In the genomic region with DNA sequence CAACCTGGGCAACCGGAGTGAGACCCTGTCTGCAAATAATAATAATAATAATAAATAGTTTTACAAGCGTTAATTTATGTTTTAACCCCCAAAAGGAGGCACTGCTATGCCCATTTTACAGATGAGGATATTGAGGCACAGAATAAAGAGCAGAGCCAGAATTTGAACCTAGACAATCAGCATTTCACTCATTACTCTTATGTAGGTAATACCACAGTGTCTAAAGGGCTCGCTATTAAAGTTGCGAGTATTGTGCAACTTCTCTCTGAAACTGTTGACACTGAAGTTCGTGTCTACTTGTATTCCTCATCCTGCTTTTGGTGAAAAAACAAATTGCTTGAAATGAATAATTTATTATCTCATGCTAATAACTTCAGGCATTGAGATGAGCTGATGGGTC, we compare ENCODE assay signal across 19 cellular contexts. TPM values are rescaled to one million over a fixed set of nuclear protein-coding genes. Genes with fewer than 3 reads are reported as not detected.
A peak's percentile ranks its signal among the peaks of the same experiment; 100 is the strongest.
DNase-seq lines count a peak whose midpoint lies in the region; ATAC-seq, FAIRE-seq and TF ChIP-seq lines count a peak whose summit lies in the region.
"Had no signal": no experiment of that assay in that cellular context is flagged by ENCODE, and none has a peak within 500 bp of the region (broad histone marks: within the 10 kb centered on the region; RNA-seq: fewer than 3 reads in every experiment).

No MANE protein-coding gene starts in this region.

- peak overlapping the region; percentile 89 for H3K4me3 Mint-ChIP-seq in Calu3 (ENCODE audit: low read depth, unreplicated experiment)

- H3K14ac ChIP-seq in H1 (ENCODE audit: insufficient read length) = no peak overlapping the region

- DNase-seq in Calu3 (no peak), MV-4-11 (lab: John Stamatoyannopoulos, UW) (peak; percentile 27), H1 (ENCODE audit: low read depth in 1 of 2, low spot score in 2 of 2) (no peak), cerebellum (ENCODE audit: low spot score) (no peak)
- DNase-seq: ACHN; BE2C; C1 segment of cervical spinal cord; CD4-positive, alpha-beta memory T cell; DMS79 treated with DMSO at 0.1 percent for 48 hours; GF-D8; H7; HFFc6; Karpas-422; KBM-7 had no signal

- no TSS peak for BruUV-seq in Calu3 (replicated peaks; lab: Mats Ljungman, UMichigan)

- H2BK120ac ChIP-seq in H1 (replicated peaks; ENCODE audit: low read depth, low read length) = no peak overlapping the region

- H3K4ac ChIP-seq in H1 (replicated peaks; ENCODE audit: insufficient read length, low read depth, low read length) = no peak overlapping the region

- no peak overlapping the region for H2BK5ac ChIP-seq in H1 (ENCODE audit: low read depth, low read length)

- no peak overlapping the region for H2AFZ ChIP-seq in H1 (ENCODE audit: low read length)

- peaks cover 9% of the 10 kb centered on the region; the same call in 1 of the 2 replicates for H3K23me2 ChIP-seq in H1 (ENCODE audit: low read depth, low read length)

- no peaks in the 10 kb centered on the region for H3K79me2 ChIP-seq in H1 (ENCODE audit: control insufficient read depth in 1 of 2, insufficient read depth in 2 of 2, low read length in 2 of 2)

- H2AK5ac ChIP-seq in H1 (ENCODE audit: low read depth, low read length) = no peak overlapping the region

- H4K91ac ChIP-seq in H1 (replicated peaks; ENCODE audit: insufficient read length, low read length) = no peak overlapping the region

- peaks cover 3 to 7% (median 6%) of the 10 kb centered on the region in 4 experiments; a peak in 4 of 7 replicates for H3K4me1 ChIP-seq in H1 (replicated peaks in 1 of 4; ENCODE audit: control insufficient read depth in 3 of 4, insufficient read depth in 4 of 4, low read length in 3 of 4)
- H3K4me1 ChIP-seq: BE2C had no signal

- no peak overlapping the region for H2BK15ac ChIP-seq in H1 (ENCODE audit: low read length)

- H3K9me3 Mint-ChIP-seq in Calu3 (ENCODE audit: low read depth, unreplicated experiment) = no peaks in the 10 kb centered on the region
- H3K9me3 Mint-ChIP-seq: CD4-positive, alpha-beta memory T cell had no signal

- no peak for TF ChIP-seq POLR2A in H1 (IDR thresholded peaks at IDR 0.05; ENCODE audit: control extremely low read depth in 1 of 2, low read depth in 2 of 2, low read length in 2 of 2)

- FAIRE-seq in H1 (lab: Jason Lieb, UNC) = no peak
- FAIRE-seq: A204.1 had no signal

- H3K9ac ChIP-seq in H1 (replicated peaks in 1 of 4; ENCODE audit: extremely low read depth in 1 of 4, low read depth in 3 of 4, low read length in 3 of 4) = no peak overlapping the region
- H3K9ac ChIP-seq: GM23248 had no signal

- 88% methylated on average over 5 of the region's 5 CpGs; no CpG with 5 or more reads in 1 of the 2 experiments for WGBS in H1 (ENCODE audit: extremely low coverage in 1 of 2, insufficient coverage in 1 of 2, insufficient read length in 1 of 2, insufficient replicate concordance in 2 of 2, low coverage in 1 of 2, low lambda C conversion rate in 2 of 2, missing lambda C conversion rate in 1 of 2), 2 experiments

- peaks cover 0 to 5% of the 10 kb centered on the region in 2 experiments for H4K20me1 ChIP-seq in H1 (replicated peaks in 1 of 2; ENCODE audit: control insufficient read depth in 1 of 2, insufficient read depth in 2 of 2, low read length in 2 of 2)

- peaks cover 15 to 42% (median 34%) of the 10 kb centered on the region in 4 experiments for H3K27me3 ChIP-seq in H1 (replicated peaks in 1 of 4; ENCODE audit: control insufficient read depth in 3 of 4, extremely low read depth in 1 of 4, insufficient read depth in 3 of 4, low read length in 3 of 4)

- no peaks in the 10 kb centered on the region for H3K27me3 Mint-ChIP-seq in Calu3 (ENCODE audit: unreplicated experiment)

- no peak overlapping the region for H3K56ac ChIP-seq in H1 (replicated peaks; ENCODE audit: insufficient read length, low read depth, low read length)

- no peak overlapping the region for H3K23ac ChIP-seq in H1 (ENCODE audit: insufficient read length)

- H3K27ac Mint-ChIP-seq in Calu3 (ENCODE audit: unreplicated experiment) = peak overlapping the region; percentile 91
- H3K27ac Mint-ChIP-seq: HFFc6 had no signal

- H3K4me1 Mint-ChIP-seq in Calu3 (ENCODE audit: low read depth, unreplicated experiment) = peaks cover 24% of the 10 kb centered on the region

- ATAC-seq in GM21619 (IDR thresholded peaks at IDR 0.05; ENCODE audit: unreplicated experiment) (no peak), HG03469 (IDR thresholded peaks at IDR 0.05; ENCODE audit: unreplicated experiment) (no peak)
- ATAC-seq: HCT116 had no signal

- no peak overlapping the region for H4K5ac ChIP-seq in H1 (ENCODE audit: insufficient read length, low read depth, low read length)

- no peak overlapping the region for H3K4me3 ChIP-seq in H1 (ENCODE audit: extremely low read depth in 1 of 4, insufficient read depth in 2 of 4, low read depth in 3 of 4, low read length in 4 of 4)

- TF ChIP-seq RAD21 in H1 (IDR thresholded peaks at IDR 0.05 in 1 of 2, conservative IDR thresholded peaks at IDR 0.05 in 1 of 2; ENCODE audit: low read depth in 2 of 2, low read length in 2 of 2) = no peak

- H4K8ac ChIP-seq in H1 (ENCODE audit: extremely low read depth, insufficient read depth, low read length) = no peak overlapping the region

- TF ChIP-seq EP300 in H1 (IDR thresholded peaks at IDR 0.05; ENCODE audit: borderline replicate concordance in 1 of 2, low read depth in 2 of 2, low read length in 2 of 2) = no peak

- CTCF ChIA-PET in Calu3 (lab: Charles Lee) (interaction anchor here (0.8 to 2.9 kb wide), 6 partner anchors 9 to 184 kb away, joined by 3 to 12 read pairs (median 3); a partner anchor contains a TSS), H1 (lab: Charles Lee; ENCODE audit: partially characterized antibody) (interaction anchor here (1.2 to 2.3 kb wide), 3 partner anchors 13 to 237 kb away, joined by 3 to 7 read pairs (median 4); no protein-coding TSS in a partner anchor)

- POLR2A ChIA-PET in H1 (lab: Charles Lee; ENCODE audit: partially characterized antibody) = no interaction called here

- H3K18ac ChIP-seq in H1 (ENCODE audit: extremely low read depth, low read length) = no peak overlapping the region

- intact Hi-C loops in Calu3 (cut with micrococcal nuclease; ENCODE audit: unreplicated experiment) = no loop called here

- H2BK12ac ChIP-seq in H1 (ENCODE audit: low read depth, low read length) = no peak overlapping the region

- no peak overlapping the region for H3K27ac ChIP-seq in H1 (ENCODE audit: low read depth, low read length)
- H3K27ac ChIP-seq: GM23248 had no signal

- H3K36me3 Mint-ChIP-seq in Calu3 (ENCODE audit: insufficient read depth, unreplicated experiment) = peaks cover 28% of the 10 kb centered on the region

- no peak overlapping the region for H3K4me2 ChIP-seq in H1 (ENCODE audit: insufficient read depth in 1 of 2, low read depth in 2 of 2, low read length in 2 of 2)

- H2BK20ac ChIP-seq in H1 (ENCODE audit: low read length) = no peak overlapping the region

- H3K36me3 ChIP-seq in H1 (ENCODE audit: control insufficient read depth in 2 of 4, insufficient read depth in 4 of 4, low read length in 3 of 4) = no peaks in the 10 kb centered on the region
- H3K36me3 ChIP-seq: BE2C had no signal

- no peaks in the 10 kb centered on the region for H3K79me1 ChIP-seq in H1 (ENCODE audit: low read depth, low read length)

- no peaks in the 10 kb centered on the region for H3K9me3 ChIP-seq in H1 (ENCODE audit: insufficient read depth in 2 of 2, low read depth in 1 of 2, low read length in 1 of 2)
- H3K9me3 ChIP-seq: BE2C had no signal

- no peak for TF ChIP-seq CTCF in Calu3 (IDR thresholded peaks at IDR 0.05; ENCODE audit: unreplicated experiment)
- no peak for TF ChIP-seq CTCF in H1 (IDR thresholded peaks at IDR 0.05; ENCODE audit: control extremely low read depth in 1 of 3, insufficient read depth in 1 of 3, low read depth in 1 of 3, low read length in 3 of 3)

TF ChIP-seq in H1, 55 proteins besides CTCF, POLR2A, EP300 and RAD21:
- TF ChIP-seq CHD2 (IDR thresholded peaks at IDR 0.05; ENCODE audit: low read length) = no peak
- peak; percentile 13; the same call in 1 of the 2 replicates for TF ChIP-seq CEBPB (IDR thresholded peaks at IDR 0.05; ENCODE audit: low read depth, low read length)
- no peak for TF ChIP-seq CTBP2 (IDR thresholded peaks at IDR 0.05; ENCODE audit: borderline replicate concordance, insufficient read depth, insufficient read length, low read length)
- TF ChIP-seq TAF1 (IDR thresholded peaks at IDR 0.05; ENCODE audit: low read depth, low read length) = no peak
- TF ChIP-seq ZNF274 (IDR thresholded peaks at IDR 0.05; ENCODE audit: borderline replicate concordance, extremely low read depth, low read length) = no peak
- no peak for TF ChIP-seq EZH2 (IDR thresholded peaks at IDR 0.05; ENCODE audit: low read depth, low read length, severe bottlenecking)
- no peak for TF ChIP-seq SIX5 (IDR thresholded peaks at IDR 0.05; ENCODE audit: low read depth, low read length)
- TF ChIP-seq KDM4A (IDR thresholded peaks at IDR 0.05; ENCODE audit: low read depth, low read length, severe bottlenecking) = no peak
TF ChIP-seq in H1: peak in this region for 1.

RNA-seq across cellular contexts. Expression of a gene that starts 2.8 kb away (rescaled TPM):
- total RNA-seq in Calu3 (2022) (17.1 and 17.6 TPM in 2 replicates), cerebellum (0.73 TPM)
- not detected in 2 replicates for total RNA-seq in H1 (2021; fragmentation: NEBNext Ultra II Directional; extraction: Animal tissue kit (Norgen Biotek cat#: 25700))
- not detected in 2 replicates for polyA plus RNA-seq in H1 (2011; rRNA removed)
- not detected for polyA plus RNA-seq in H1 (2011; cell fraction: cytosol; rRNA removed)
- not detected for polyA plus RNA-seq in H1 (2011; cell fraction: nucleus; rRNA removed)
- 0.10 TPM in 1 of 4 replicates, not detected in the others for polyA plus RNA-seq in H1 (2012, experiment 1 of 2)
- polyA plus RNA-seq in H1 (2012, experiment 2 of 2) = 0.04 TPM
- polyA plus RNA-seq in H1 (2013, experiment 1 of 2) = 0.04 TPM
- 0.04 TPM for polyA plus RNA-seq in H1 (2013, experiment 2 of 2)
- not detected in 2 replicates for polyA minus RNA-seq in H1 (2011; rRNA and poly(A)+ RNA removed)
- not detected for polyA minus RNA-seq in H1 (2011; cell fraction: cytosol; rRNA and poly(A)+ RNA removed)
- 0.40 TPM for polyA minus RNA-seq in H1 (2011; cell fraction: nucleus; rRNA and poly(A)+ RNA removed)
- total RNA-seq: GM23248, H7, HFFc6 had no signal
- polyA plus RNA-seq: GM23248 had no signal

RNA-seq across cellular contexts. Expression of a gene that starts 9.3 kb away (rescaled TPM):
- total RNA-seq in Calu3 (2022) = 99.9 and 101 TPM in 2 replicates
- 14.1 and 18.8 TPM in 2 replicates for total RNA-seq in H1 (2021; fragmentation: NEBNext Ultra II Directional; extraction: Animal tissue kit (Norgen Biotek cat#: 25700))
- polyA plus RNA-seq in H1 (2011; rRNA removed) = 3.0 and 4.8 TPM in 2 replicates
- polyA plus RNA-seq in H1 (2011; cell fraction: cytosol; rRNA removed) = 4.7 TPM
- polyA plus RNA-seq in H1 (2011; cell fraction: nucleus; rRNA removed) = 4.3 TPM
- 4.8 to 7.2 TPM (median 6.1 TPM) in 4 replicates for polyA plus RNA-seq in H1 (2012, experiment 1 of 2)
- 0.42 TPM for polyA plus RNA-seq in H1 (2012, experiment 2 of 2)
- polyA plus RNA-seq in H1 (2013, experiment 1 of 2) = 11.0 TPM
- polyA plus RNA-seq in H1 (2013, experiment 2 of 2) = 8.7 TPM
- 25.1 and 42.6 TPM in 2 replicates for polyA minus RNA-seq in H1 (2011; rRNA and poly(A)+ RNA removed)
- 18.9 TPM for polyA minus RNA-seq in H1 (2011; cell fraction: cytosol; rRNA and poly(A)+ RNA removed)
- 51.5 TPM for polyA minus RNA-seq in H1 (2011; cell fraction: nucleus; rRNA and poly(A)+ RNA removed)
- total RNA-seq in cerebellum = 150 TPM

Comparison
In these comparisons a context has a peak if more than half of its experiments do, and no peak if none do; other contexts are left out.
1. RNA of a gene that starts 2.8 kb away (total RNA-seq): 17.1 to 17.6 TPM in Calu3; 0.73 TPM in cerebellum (single experiment) and not detected in H1; every median in the first group is over 10 times any median in the second.